ENCODE assay signal across 22 cellular contexts in genomic region chr17:62663304-62663703, GRCh38.
"Had no signal": no experiment of that assay in that cellular context is flagged by ENCODE, and none has a peak within 500 bp of the region (broad histone marks: within the 10 kb centered on the region; RNA-seq: fewer than 3 reads in every experiment).

No MANE protein-coding gene starts in this region.

- H3K4me3 Mint-ChIP-seq: activated CD4-positive, alpha-beta memory T cell treated with anti-CD3 and anti-CD28 coated beads, Interleukin-2, amount 10 ng/mL, durations not matched to agents 7 days and 5 days; activated CD4-positive, alpha-beta T cell treated with anti-CD3 and anti-CD28 coated beads, Interleukin-2, amount 10 ng/mL, durations not matched to agents 24 days and 14 days; activated naive CD4-positive, alpha-beta T cell treated with anti-CD3 and anti-CD28 coated beads, Interleukin-2, amount 10 ng/mL, durations not matched to agents 7 days and 5 days; activated T-cell treated with anti-CD3 and anti-CD28 coated beads, Interleukin-2, amount 50 U/mL, for 72 hours; naive thymus-derived CD4-positive, alpha-beta T cell; neural crest cell; stimulated activated naive B cell treated with anti-CD40 and anti-IgM and Interleukin-4, amounts not matched to agents 10 μg/mL and 1 μg/mL and 100 μg/mL, for 72 hours had no signal

- DNase-seq: activated CD4-positive, alpha-beta memory T cell treated with anti-CD3 and anti-CD28 coated beads, Interleukin-2, amount 10 ng/mL, durations not matched to agents 7 days and 5 days; activated CD4-positive, alpha-beta T cell treated with anti-CD3 and anti-CD28 coated beads, Interleukin-2, amount 10 ng/mL, durations not matched to agents 24 days and 14 days; activated effector memory CD4-positive, alpha-beta T cell treated with Interleukin-2 at 50 U/mL for 16 hours; activated naive CD4-positive, alpha-beta T cell treated with anti-CD3 and anti-CD28 coated beads, Interleukin-2, amount 10 ng/mL, durations not matched to agents 7 days and 5 days; activated T-cell treated with anti-CD3 and anti-CD28 coated beads, Interleukin-2, amount 50 U/mL, for 72 hours; amygdala; body of pancreas; erythroblast; heart right ventricle; naive thymus-derived CD4-positive, alpha-beta T cell; occipital lobe; retina; sigmoid colon; stimulated activated CD4-positive, alpha-beta T cell treated with anti-CD3 and anti-CD28 coated beads, Interleukin-2, amount 100 ng/mL, for 48 hours; stimulated activated CD8-positive, alpha-beta memory T cell treated with anti-CD3 and anti-CD28 coated beads, Interleukin-4, amount 100 ng/mL, for 48 hours; stimulated activated naive B cell treated with anti-CD40 and anti-IgM and Interleukin-4, amounts not matched to agents 10 μg/mL and 1 μg/mL and 100 μg/mL, for 72 hours; transverse colon; uterus had no signal

- H3K36me3 ChIP-seq: cardiac muscle cell, sigmoid colon, transverse colon, uterus had no signal

- H3K9me3 ChIP-seq: body of pancreas, transverse colon had no signal

- H3K36me3 Mint-ChIP-seq: activated naive CD4-positive, alpha-beta T cell treated with anti-CD3 and anti-CD28 coated beads, Interleukin-2, amount 10 ng/mL, durations not matched to agents 7 days and 5 days had no signal

- H3K27ac Mint-ChIP-seq: activated CD4-positive, alpha-beta memory T cell treated with anti-CD3 and anti-CD28 coated beads, Interleukin-2, amount 10 ng/mL, durations not matched to agents 7 days and 5 days; activated CD4-positive, alpha-beta T cell treated with anti-CD3 and anti-CD28 coated beads, Interleukin-2, amount 10 ng/mL, durations not matched to agents 24 days and 14 days; activated naive CD4-positive, alpha-beta T cell treated with anti-CD3 and anti-CD28 coated beads, Interleukin-2, amount 10 ng/mL, durations not matched to agents 7 days and 5 days; activated T-cell treated with anti-CD3 and anti-CD28 coated beads, Interleukin-2, amount 50 U/mL, for 72 hours; naive thymus-derived CD4-positive, alpha-beta T cell; progenitor cell of endocrine pancreas; stimulated activated naive B cell treated with anti-CD40 and anti-IgM and Interleukin-4, amounts not matched to agents 10 μg/mL and 1 μg/mL and 100 μg/mL, for 72 hours had no signal

- H3K4me3 ChIP-seq: body of pancreas, cardiac muscle cell, heart right ventricle, sigmoid colon, transverse colon, uterus had no signal

- ATAC-seq: activated T-cell treated with anti-CD3 and anti-CD28 coated beads, Interleukin-2, amount 50 U/mL, for 72 hours; body of pancreas; heart right ventricle; left lobe of liver; naive thymus-derived CD4-positive, alpha-beta T cell; stimulated activated naive B cell treated with anti-CD40 and anti-IgM and Interleukin-4, amounts not matched to agents 10 μg/mL and 1 μg/mL and 100 μg/mL, for 72 hours had no signal

- H3K27me3 ChIP-seq: body of pancreas, cardiac muscle cell, heart right ventricle, sigmoid colon, transverse colon, uterus had no signal

- H3K4me1 Mint-ChIP-seq: activated CD4-positive, alpha-beta memory T cell treated with anti-CD3 and anti-CD28 coated beads, Interleukin-2, amount 10 ng/mL, durations not matched to agents 7 days and 5 days; activated CD4-positive, alpha-beta T cell treated with anti-CD3 and anti-CD28 coated beads, Interleukin-2, amount 10 ng/mL, durations not matched to agents 24 days and 14 days; activated naive CD4-positive, alpha-beta T cell treated with anti-CD3 and anti-CD28 coated beads, Interleukin-2, amount 10 ng/mL, durations not matched to agents 7 days and 5 days had no signal

- H3K27ac ChIP-seq: body of pancreas, cardiac muscle cell, heart right ventricle, sigmoid colon, transverse colon, uterus had no signal

- H3K4me1 ChIP-seq: body of pancreas, heart right ventricle, sigmoid colon, transverse colon, uterus had no signal

- H3K27me3 Mint-ChIP-seq: progenitor cell of endocrine pancreas had no signal
